In the genomic region with DNA sequence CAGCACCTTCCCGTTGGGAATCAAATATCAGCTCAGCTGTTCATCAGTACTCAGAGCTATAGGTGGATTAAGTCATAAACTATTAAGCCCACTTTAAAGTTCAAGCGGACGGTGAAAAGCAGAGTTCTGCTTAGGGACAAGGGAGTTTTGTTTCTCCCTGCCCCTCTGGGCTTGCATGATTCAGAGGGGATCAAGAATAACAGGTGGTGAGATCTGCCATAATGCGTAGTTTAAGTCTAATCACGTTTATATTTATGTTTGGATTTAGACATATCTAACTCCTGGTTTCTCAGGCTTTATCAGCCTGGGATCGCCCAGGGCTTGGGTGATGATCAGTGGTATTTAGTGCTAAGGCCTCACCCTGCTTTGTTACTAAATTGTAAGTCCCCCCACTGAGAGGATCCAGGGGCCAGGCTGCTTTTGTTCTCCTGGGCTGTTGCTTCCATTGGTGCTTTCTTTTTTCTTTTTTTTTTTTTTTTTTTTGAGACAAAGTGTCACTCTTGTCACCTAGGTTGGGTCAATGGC, we compare ENCODE assay signal across 5 cellular contexts.
"Had no signal": no experiment of that assay in that cellular context is flagged by ENCODE, and none has a peak within 500 bp of the region (broad histone marks: within the 10 kb centered on the region; RNA-seq: fewer than 3 reads in every experiment).

No MANE protein-coding gene starts in this region.

- H2AFZ ChIP-seq: GM23338 had no signal

- H3K4me3 ChIP-seq: GM23338, K562 had no signal

- H3K4me1 Mint-ChIP-seq: GM23338, H9 had no signal

- H3K4me3 Mint-ChIP-seq: GM23338, H9, HFFc6 had no signal

- H3K4me2 ChIP-seq: GM23338 had no signal

- H3K9me3 Mint-ChIP-seq: GM23338, H9, HFFc6 had no signal

- H3K27ac Mint-ChIP-seq: GM23338, H9, HFFc6 had no signal

- DNase-seq: H9, HFFc6, IMR-90 had no signal
